In genomic region chr22:36194971-36195370, GRCh38 we compare ENCODE assay signal across 7 cellular contexts. TPM values are rescaled to one million over a fixed set of nuclear protein-coding genes. Genes with fewer than 3 reads are reported as not detected.
DNase-seq lines count a peak whose midpoint lies in the region; ATAC-seq, FAIRE-seq and TF ChIP-seq lines count a peak whose summit lies in the region.

No MANE protein-coding gene starts in this region.

- no peaks in the 10 kb centered on the region for H3K9me3 ChIP-seq in colonic mucosa
- H3K9me3 ChIP-seq in HepG2 (ENCODE audit: low read length): no peaks in the 10 kb centered on the region

- H3K36me3 Mint-ChIP-seq in stimulated activated memory B cell treated with anti-CD40 and anti-IgM and Interleukin-4, amounts not matched to agents 10 μg/mL and 1 μg/mL and 100 μg/mL, for 72 hours: no peaks in the 10 kb centered on the region

- H3K27ac Mint-ChIP-seq in stimulated activated memory B cell treated with anti-CD40 and anti-IgM and Interleukin-4, amounts not matched to agents 10 μg/mL and 1 μg/mL and 100 μg/mL, for 72 hours: no peak overlapping the region

- peak; percentile 97 for FAIRE-seq in HepG2 (lab: Jason Lieb, UNC)

- H3K4me1 Mint-ChIP-seq in stimulated activated memory B cell treated with anti-CD40 and anti-IgM and Interleukin-4, amounts not matched to agents 10 μg/mL and 1 μg/mL and 100 μg/mL, for 72 hours: peaks cover 18% of the 10 kb centered on the region

- POLR2A ChIA-PET in HepG2 (lab: Yijun Ruan, JAX): no interaction called here

- no peaks in the 10 kb centered on the region for H3K79me2 ChIP-seq in HepG2 (ENCODE audit: insufficient read depth, low read length)

- H3K27me3 ChIP-seq in colonic mucosa (no peaks in the 10 kb centered on the region), HepG2 (ENCODE audit: control insufficient read depth in 1 of 2, insufficient read depth in 2 of 2, low read length in 2 of 2) (no peaks in the 10 kb centered on the region)

- H3K9me3 Mint-ChIP-seq in stimulated activated memory B cell treated with anti-CD40 and anti-IgM and Interleukin-4, amounts not matched to agents 10 μg/mL and 1 μg/mL and 100 μg/mL, for 72 hours: no peaks in the 10 kb centered on the region

- 62% methylated on average over 3 of the region's 5 CpGs for WGBS in HepG2 (ENCODE audit: low lambda C conversion rate)

- H3K4me2 ChIP-seq in HepG2 (ENCODE audit: low read depth, low read length): no peak overlapping the region

- intact Hi-C loops in colonic mucosa (cut with DNase I): loop anchor here (2.0 to 10.0 kb wide), 2 partner anchors 82 to 290 kb away; partner anchors contain the start of gene TXN2
- intact Hi-C loops in HepG2 (cut with micrococcal nuclease; ENCODE audit: unreplicated experiment): loop anchor here (2.0 kb wide), 1 partner anchor 92 kb away; no protein-coding TSS in a partner anchor

- no TSS peak for BruUV-seq in HepG2 (replicated peaks; lab: Mats Ljungman, UMichigan)

- TF ChIP-seq CTCF in colonic mucosa (IDR thresholded peaks at IDR 0.05) (peak; percentile 54), HepG2 (CRISPR knock-in tag; IDR thresholded peaks at IDR 0.05) (peak; percentile 85)

- H3K4me3 Mint-ChIP-seq in stimulated activated memory B cell treated with anti-CD40 and anti-IgM and Interleukin-4, amounts not matched to agents 10 μg/mL and 1 μg/mL and 100 μg/mL, for 72 hours: no peak overlapping the region

- H3K27ac ChIP-seq in colonic mucosa (no peak overlapping the region), HepG2 (ENCODE audit: extremely low read length, insufficient read depth, low read length) (no peak overlapping the region)

- TF ChIP-seq EP300 in HepG2 (IDR thresholded peaks at IDR 0.05; ENCODE audit: low read depth in 2 of 2, low read length in 2 of 2): no peak
- TF ChIP-seq EP300 in HepG2 (CRISPR knock-in tag; IDR thresholded peaks at IDR 0.05; ENCODE audit: borderline replicate concordance): no peak

- no peaks in the 10 kb centered on the region for H3K4me1 ChIP-seq in colonic mucosa
- H3K4me1 ChIP-seq in HepG2 (ENCODE audit: insufficient read depth, low read length): peaks cover 30% of the 10 kb centered on the region

- ATAC-seq in HepG2 (peak; percentile 78), HG03108 (IDR thresholded peaks at IDR 0.05; ENCODE audit: unreplicated experiment) (no peak)
- peak; percentile 63 for ATAC-seq in stimulated activated memory B cell treated with anti-CD40 and anti-IgM and Interleukin-4, amounts not matched to agents 10 μg/mL and 1 μg/mL and 100 μg/mL, for 72 hours

- H3K4me3 ChIP-seq in Jurkat, Clone E6-1 (ENCODE audit: low read length): no peak overlapping the region
- no peak overlapping the region for H3K4me3 ChIP-seq in colonic mucosa
- H3K4me3 ChIP-seq in HepG2 (replicated peaks in 1 of 3; ENCODE audit: insufficient read depth in 1 of 3, low read depth in 2 of 3, low read length in 3 of 3): no peak overlapping the region

- peak; percentile 83 for DNase-seq in ELF-1 (ENCODE audit: low read depth, low spot score)
- peak; percentile 32 for DNase-seq in Jurkat, Clone E6-1 (ENCODE audit: low read depth, low spot score)
- DNase-seq in UCSD-AML1 (lab: John Stamatoyannopoulos, UW; ENCODE audit: unreplicated experiment): peak; percentile 57
- DNase-seq in colonic mucosa: peak; percentile 45
- DNase-seq in HepG2 (ENCODE audit: low spot score): peak; percentile 40

- CTCF ChIA-PET in HepG2 (lab: Yijun Ruan, JAX; ENCODE audit: low intra/inter-chr PET ratio, low total read pairs): interaction anchor here (1.4 to 3.1 kb wide), 3 partner anchors 27 to 91 kb away, joined by 4 to 22 read pairs (median 14); partner anchors contain the start of gene APOL2

- in situ Hi-C loops in HepG2 (cut with HindIII; ENCODE audit: extremely low pct_ligation_motif_present, low pct_unique_long_range_greater_than_20kb): loop anchor here (5.0 kb wide), 1 partner anchor 92 kb away; no protein-coding TSS in a partner anchor

- H2AFZ ChIP-seq in HepG2 (ENCODE audit: low read length): no peak overlapping the region

- peak; percentile 70 for TF ChIP-seq RAD21 in HepG2 (CRISPR knock-in tag; IDR thresholded peaks at IDR 0.05)

- H3K27me3 Mint-ChIP-seq in stimulated activated memory B cell treated with anti-CD40 and anti-IgM and Interleukin-4, amounts not matched to agents 10 μg/mL and 1 μg/mL and 100 μg/mL, for 72 hours: peaks cover 29% of the 10 kb centered on the region

- H3K9ac ChIP-seq in colonic mucosa (ENCODE audit: low read depth in 2 of 2, low read length in 2 of 2) (no peak overlapping the region), HepG2 (ENCODE audit: insufficient read depth, low read depth, low read length) (no peak overlapping the region)

- H3K36me3 ChIP-seq in colonic mucosa (no peaks in the 10 kb centered on the region), HepG2 (replicated peaks in 1 of 2; ENCODE audit: control insufficient read depth in 1 of 2, insufficient read depth in 2 of 2, low read length in 2 of 2) (no peaks in the 10 kb centered on the region)

- H4K20me1 ChIP-seq in HepG2 (ENCODE audit: insufficient read depth, low read length): no peaks in the 10 kb centered on the region

- no peak for TF ChIP-seq POLR2A in HepG2 (IDR thresholded peaks at IDR 0.05; ENCODE audit: insufficient read depth in 1 of 2, low read depth in 2 of 2, low read length in 2 of 2)

RNA-seq across cellular contexts. Expression of gene APOL4, which starts 6.6 kb away (rescaled TPM):
- not detected for polyA plus RNA-seq in Jurkat, Clone E6-1 (2012; ENCODE audit: insufficient read depth, insufficient read length)
- 1 to 10 TPM; 1.9 to 2.3 TPM for total RNA-seq in colonic mucosa
- total RNA-seq in HepG2 (2016; rRNA removed; fragmentation: Illumina TruSeq; extraction: Trizol): 0.45 and 0.77 TPM in 2 replicates
- not detected in 2 replicates for total RNA-seq in HepG2 (2016; cell fraction: cytosol; rRNA removed; fragmentation: Illumina TruSeq; extraction: Trizol; ENCODE audit: low read depth)
- total RNA-seq in HepG2 (2016; cell fraction: insoluble cytoplasmic fraction; rRNA removed; fragmentation: Illumina TruSeq; extraction: Trizol): 0.54 and 0.76 TPM in 2 replicates
- 0.15 and 0.45 TPM in 2 replicates for total RNA-seq in HepG2 (2016; cell fraction: membrane; rRNA removed; fragmentation: Illumina TruSeq; extraction: Trizol)
- total RNA-seq in HepG2 (2016; cell fraction: nucleus; rRNA removed; fragmentation: Illumina TruSeq; extraction: Trizol): 0.78 and 0.91 TPM in 2 replicates
- 2.8 and 4.9 TPM in 2 replicates for polyA plus RNA-seq in HepG2 (2011; rRNA removed)
- 1.8 and 3.0 TPM in 2 replicates for polyA plus RNA-seq in HepG2 (2011; cell fraction: cytosol; rRNA removed)
- polyA plus RNA-seq in HepG2 (2011; cell fraction: nucleus; rRNA removed): 5.6 and 9.1 TPM in 2 replicates
- polyA plus RNA-seq in HepG2 (2012): 3.2 and 7.5 TPM in 2 replicates
- 0.06 and 0.10 TPM in 2 replicates for polyA plus RNA-seq in HepG2 (2016; cell fraction: cytosol; fragmentation: Illumina TruSeq; extraction: Trizol; ENCODE audit: low read depth)
- polyA plus RNA-seq in HepG2 (2016; cell fraction: insoluble cytoplasmic fraction; fragmentation: Illumina TruSeq; extraction: Trizol; ENCODE audit: low read depth): 0.57 and 0.62 TPM in 2 replicates
- 0.11 and 0.16 TPM in 2 replicates for polyA plus RNA-seq in HepG2 (2016; cell fraction: membrane; fragmentation: Illumina TruSeq; extraction: Trizol; ENCODE audit: low read depth)
- polyA plus RNA-seq in HepG2 (2016; cell fraction: nucleus; fragmentation: Illumina TruSeq; extraction: Trizol; ENCODE audit: insufficient read depth, low read depth): 0.96 and 1.2 TPM in 2 replicates
- polyA minus RNA-seq in HepG2 (2011; rRNA and poly(A)+ RNA removed; ENCODE audit: low replicate concordance): 1.5 TPM in 1 of 2 replicates, not detected in the other
- polyA minus RNA-seq in HepG2 (2011; cell fraction: cytosol; rRNA and poly(A)+ RNA removed): 0.70 and 1.5 TPM in 2 replicates
- polyA minus RNA-seq in HepG2 (2011; cell fraction: nucleus; rRNA and poly(A)+ RNA removed): 0.90 and 2.7 TPM in 2 replicates

RNA-seq across cellular contexts. Expression of gene APOL3, which starts 34.4 kb away (rescaled TPM):
- 2.3 TPM for polyA plus RNA-seq in Jurkat, Clone E6-1 (2012; ENCODE audit: insufficient read depth, insufficient read length)
- total RNA-seq in colonic mucosa (1 to 10 TPM; 5.9 to 9.6 TPM), HepG2 (2016; rRNA removed; fragmentation: Illumina TruSeq; extraction: Trizol) (5.4 and 6.3 TPM in 2 replicates)
- 0.71 and 1.1 TPM in 2 replicates for total RNA-seq in HepG2 (2016; cell fraction: cytosol; rRNA removed; fragmentation: Illumina TruSeq; extraction: Trizol; ENCODE audit: low read depth)
- 5.4 and 5.5 TPM in 2 replicates for total RNA-seq in HepG2 (2016; cell fraction: insoluble cytoplasmic fraction; rRNA removed; fragmentation: Illumina TruSeq; extraction: Trizol)
- 2.0 and 3.8 TPM in 2 replicates for total RNA-seq in HepG2 (2016; cell fraction: membrane; rRNA removed; fragmentation: Illumina TruSeq; extraction: Trizol)
- total RNA-seq in HepG2 (2016; cell fraction: nucleus; rRNA removed; fragmentation: Illumina TruSeq; extraction: Trizol): 2.5 and 4.5 TPM in 2 replicates
- 3.8 and 5.8 TPM in 2 replicates for polyA plus RNA-seq in HepG2 (2011; rRNA removed)
- polyA plus RNA-seq in HepG2 (2011; cell fraction: cytosol; rRNA removed): 4.1 and 4.6 TPM in 2 replicates
- polyA plus RNA-seq in HepG2 (2011; cell fraction: nucleus; rRNA removed): 4.0 and 5.0 TPM in 2 replicates
- 4.2 and 4.9 TPM in 2 replicates for polyA plus RNA-seq in HepG2 (2012)
- 0.36 and 0.58 TPM in 2 replicates for polyA plus RNA-seq in HepG2 (2016; cell fraction: cytosol; fragmentation: Illumina TruSeq; extraction: Trizol; ENCODE audit: low read depth)
- polyA plus RNA-seq in HepG2 (2016; cell fraction: insoluble cytoplasmic fraction; fragmentation: Illumina TruSeq; extraction: Trizol; ENCODE audit: low read depth): 3.5 TPM in 2 replicates
- 1.4 and 1.9 TPM in 2 replicates for polyA plus RNA-seq in HepG2 (2016; cell fraction: membrane; fragmentation: Illumina TruSeq; extraction: Trizol; ENCODE audit: low read depth)
- 3.5 and 4.8 TPM in 2 replicates for polyA plus RNA-seq in HepG2 (2016; cell fraction: nucleus; fragmentation: Illumina TruSeq; extraction: Trizol; ENCODE audit: insufficient read depth, low read depth)
- 1.1 and 6.2 TPM in 2 replicates for polyA minus RNA-seq in HepG2 (2011; rRNA and poly(A)+ RNA removed; ENCODE audit: low replicate concordance)
- polyA minus RNA-seq in HepG2 (2011; cell fraction: cytosol; rRNA and poly(A)+ RNA removed): 2.2 and 2.3 TPM in 2 replicates
- 2.4 and 7.7 TPM in 2 replicates for polyA minus RNA-seq in HepG2 (2011; cell fraction: nucleus; rRNA and poly(A)+ RNA removed)

RNA-seq across cellular contexts. Expression of gene APOL2, which starts 44.4 kb away (rescaled TPM):
- polyA plus RNA-seq in Jurkat, Clone E6-1 (2012; ENCODE audit: insufficient read depth, insufficient read length): 20.9 TPM
- total RNA-seq in colonic mucosa: 10 to 100 TPM; 27.5 to 29.4 TPM
- 28.7 and 34.3 TPM in 2 replicates for total RNA-seq in HepG2 (2016; rRNA removed; fragmentation: Illumina TruSeq; extraction: Trizol)
- 2.5 and 3.6 TPM in 2 replicates for total RNA-seq in HepG2 (2016; cell fraction: cytosol; rRNA removed; fragmentation: Illumina TruSeq; extraction: Trizol; ENCODE audit: low read depth)
- 27.0 and 29.3 TPM in 2 replicates for total RNA-seq in HepG2 (2016; cell fraction: insoluble cytoplasmic fraction; rRNA removed; fragmentation: Illumina TruSeq; extraction: Trizol)
- total RNA-seq in HepG2 (2016; cell fraction: membrane; rRNA removed; fragmentation: Illumina TruSeq; extraction: Trizol): 8.2 and 9.0 TPM in 2 replicates
- 16.8 and 21.4 TPM in 2 replicates for total RNA-seq in HepG2 (2016; cell fraction: nucleus; rRNA removed; fragmentation: Illumina TruSeq; extraction: Trizol)
- 51.2 and 94.4 TPM in 2 replicates for polyA plus RNA-seq in HepG2 (2011; rRNA removed)
- 53.4 and 72.6 TPM in 2 replicates for polyA plus RNA-seq in HepG2 (2011; cell fraction: cytosol; rRNA removed)
- polyA plus RNA-seq in HepG2 (2011; cell fraction: nucleus; rRNA removed): 195 and 245 TPM in 2 replicates
- polyA plus RNA-seq in HepG2 (2012): 58.3 and 88.7 TPM in 2 replicates
- polyA plus RNA-seq in HepG2 (2016; cell fraction: cytosol; fragmentation: Illumina TruSeq; extraction: Trizol; ENCODE audit: low read depth): 1.8 TPM in 2 replicates
- 20.2 and 26.3 TPM in 2 replicates for polyA plus RNA-seq in HepG2 (2016; cell fraction: insoluble cytoplasmic fraction; fragmentation: Illumina TruSeq; extraction: Trizol; ENCODE audit: low read depth)
- 4.4 and 5.1 TPM in 2 replicates for polyA plus RNA-seq in HepG2 (2016; cell fraction: membrane; fragmentation: Illumina TruSeq; extraction: Trizol; ENCODE audit: low read depth)
- 31.6 and 34.2 TPM in 2 replicates for polyA plus RNA-seq in HepG2 (2016; cell fraction: nucleus; fragmentation: Illumina TruSeq; extraction: Trizol; ENCODE audit: insufficient read depth, low read depth)
- 34.5 and 120 TPM in 2 replicates for polyA minus RNA-seq in HepG2 (2011; rRNA and poly(A)+ RNA removed; ENCODE audit: low replicate concordance)
- 39.4 and 67.2 TPM in 2 replicates for polyA minus RNA-seq in HepG2 (2011; cell fraction: cytosol; rRNA and poly(A)+ RNA removed)
- 44.7 and 77.3 TPM in 2 replicates for polyA minus RNA-seq in HepG2 (2011; cell fraction: nucleus; rRNA and poly(A)+ RNA removed)

RNA-seq across cellular contexts. Expression of gene APOL1, which starts 58.0 kb away (rescaled TPM):
- polyA plus RNA-seq in Jurkat, Clone E6-1 (2012; ENCODE audit: insufficient read depth, insufficient read length): not detected
- 10 to 100 TPM; 14.7 to 34.6 TPM for total RNA-seq in colonic mucosa
- total RNA-seq in HepG2 (2016; rRNA removed; fragmentation: Illumina TruSeq; extraction: Trizol): 11.2 and 20.3 TPM in 2 replicates
- total RNA-seq in HepG2 (2016; cell fraction: cytosol; rRNA removed; fragmentation: Illumina TruSeq; extraction: Trizol; ENCODE audit: low read depth): 2.3 and 2.8 TPM in 2 replicates
- 10.1 and 20.9 TPM in 2 replicates for total RNA-seq in HepG2 (2016; cell fraction: insoluble cytoplasmic fraction; rRNA removed; fragmentation: Illumina TruSeq; extraction: Trizol)
- total RNA-seq in HepG2 (2016; cell fraction: membrane; rRNA removed; fragmentation: Illumina TruSeq; extraction: Trizol): 3.2 and 3.4 TPM in 2 replicates
- total RNA-seq in HepG2 (2016; cell fraction: nucleus; rRNA removed; fragmentation: Illumina TruSeq; extraction: Trizol): 19.4 and 20.3 TPM in 2 replicates
- polyA plus RNA-seq in HepG2 (2011; rRNA removed): 75.0 and 124 TPM in 2 replicates
- polyA plus RNA-seq in HepG2 (2011; cell fraction: cytosol; rRNA removed): 57.2 and 84.6 TPM in 2 replicates
- polyA plus RNA-seq in HepG2 (2011; cell fraction: nucleus; rRNA removed): 110 and 144 TPM in 2 replicates
- polyA plus RNA-seq in HepG2 (2012): 126 and 159 TPM in 2 replicates
- polyA plus RNA-seq in HepG2 (2016; cell fraction: cytosol; fragmentation: Illumina TruSeq; extraction: Trizol; ENCODE audit: low read depth): 2.5 and 2.9 TPM in 2 replicates
- 12.0 and 13.0 TPM in 2 replicates for polyA plus RNA-seq in HepG2 (2016; cell fraction: insoluble cytoplasmic fraction; fragmentation: Illumina TruSeq; extraction: Trizol; ENCODE audit: low read depth)
- 3.3 and 3.8 TPM in 2 replicates for polyA plus RNA-seq in HepG2 (2016; cell fraction: membrane; fragmentation: Illumina TruSeq; extraction: Trizol; ENCODE audit: low read depth)
- polyA plus RNA-seq in HepG2 (2016; cell fraction: nucleus; fragmentation: Illumina TruSeq; extraction: Trizol; ENCODE audit: insufficient read depth, low read depth): 37.3 and 42.3 TPM in 2 replicates
- polyA minus RNA-seq in HepG2 (2011; rRNA and poly(A)+ RNA removed; ENCODE audit: low replicate concordance): 2.0 and 61.9 TPM in 2 replicates
- polyA minus RNA-seq in HepG2 (2011; cell fraction: cytosol; rRNA and poly(A)+ RNA removed): 61.5 and 88.3 TPM in 2 replicates
- polyA minus RNA-seq in HepG2 (2011; cell fraction: nucleus; rRNA and poly(A)+ RNA removed): 34.2 and 54.7 TPM in 2 replicates

Comparison
In these comparisons a context has a peak if more than half of its experiments do, and no peak if none do; other contexts are left out.
1. DNase-seq: peak in every context shown above with its lines; median percentile 83 in ELF-1; 57 in UCSD-AML1; 45 in colonic mucosa; 40 in HepG2; 32 in Jurkat, Clone E6-1.